ENCODE assay signal across 17 cellular contexts in the genomic region with DNA sequence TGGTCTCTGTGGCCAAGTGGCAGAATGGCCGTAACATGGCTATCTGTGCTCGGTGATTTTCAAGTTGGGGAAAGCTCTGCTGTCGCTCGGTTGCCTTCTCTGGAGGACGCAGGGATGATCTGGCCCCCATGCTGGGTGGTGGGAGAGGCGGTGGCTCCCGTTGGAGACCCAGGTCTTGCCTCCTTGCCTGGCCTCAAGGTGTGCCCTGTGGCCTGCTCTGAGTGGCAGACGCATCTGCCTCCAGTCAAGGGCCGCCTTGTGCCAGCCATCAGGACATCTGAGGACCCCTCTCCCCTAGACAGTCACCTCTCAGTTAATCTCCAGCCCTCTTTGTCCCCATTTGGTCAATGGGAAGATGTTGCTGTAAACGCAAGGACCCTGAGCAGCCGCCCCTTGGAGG.
DNase-seq lines count a peak whose midpoint lies in the region; ATAC-seq and TF ChIP-seq lines count a peak whose summit lies in the region.
"Had no signal": no experiment of that assay in that cellular context is flagged by ENCODE, and none has a peak within 500 bp of the region (broad histone marks: within the 10 kb centered on the region; RNA-seq: fewer than 3 reads in every experiment).

No MANE protein-coding gene starts in this region.

- no peaks in the 10 kb centered on the region for H3F3A ChIP-seq in GM23338 (replicated peaks; ENCODE audit: low read depth)

- peaks cover 34% of the 10 kb centered on the region for H3K4me1 Mint-ChIP-seq in GM23338
- peaks cover 16% of the 10 kb centered on the region for H3K4me1 Mint-ChIP-seq in activated T-helper 17 cell treated with anti-CD3 and anti-CD28 coated beads, Interleukin-2, amount 50 U/mL, for 72 hours
- H3K4me1 Mint-ChIP-seq in naive B cell = peaks cover 20 to 28% (median 27%) of the 10 kb centered on the region in 3 donors
- peaks cover 39% of the 10 kb centered on the region for H3K4me1 Mint-ChIP-seq in mesothelial cell of epicardium

- no peaks in the 10 kb centered on the region for H3K79me2 ChIP-seq in GM23338 (replicated peaks; ENCODE audit: insufficient read depth)
- H3K79me2 ChIP-seq in parathyroid adenoma = peaks cover 38% of the 10 kb centered on the region

- no peak overlapping the region for H3K4me3 Mint-ChIP-seq in GM23338
- no peak overlapping the region for H3K4me3 Mint-ChIP-seq in activated T-helper 17 cell treated with anti-CD3 and anti-CD28 coated beads, Interleukin-2, amount 50 U/mL, for 72 hours
- no peak overlapping the region for H3K4me3 Mint-ChIP-seq in naive B cell
- no peak overlapping the region for H3K4me3 Mint-ChIP-seq in mesothelial cell of epicardium
- H3K4me3 Mint-ChIP-seq: CD4-positive, CD25-positive, alpha-beta regulatory T cell had no signal

- TF ChIP-seq CTCF in GM23338 (conservative IDR thresholded peaks at IDR 0.05; ENCODE audit: low read depth in 2 of 2) (no peak), parathyroid adenoma (IDR thresholded peaks at IDR 0.05) (no peak), mesothelial cell of epicardium (IDR thresholded peaks at IDR 0.05; ENCODE audit: unreplicated experiment) (no peak)

- H4K20me1 ChIP-seq in GM23338 (replicated peaks; ENCODE audit: insufficient read depth) = no peaks in the 10 kb centered on the region

- H3K27me3 Mint-ChIP-seq in GM23338 (ENCODE audit: insufficient read depth, low read depth, poor library complexity) (peaks cover 3% of the 10 kb centered on the region), naive B cell (no peaks in the 10 kb centered on the region), mesothelial cell of epicardium (ENCODE audit: low read depth) (no peaks in the 10 kb centered on the region)
- no peaks in the 10 kb centered on the region for H3K27me3 Mint-ChIP-seq in activated T-helper 17 cell treated with anti-CD3 and anti-CD28 coated beads, Interleukin-2, amount 50 U/mL, for 72 hours
- H3K27me3 Mint-ChIP-seq: CD4-positive, CD25-positive, alpha-beta regulatory T cell had no signal

- H3K27ac Mint-ChIP-seq in GM23338 = 0 out of 2 replicates have a peak overlapping the region, but pooled peaks have one; percentile 23
- peak overlapping the region; percentile 87 for H3K27ac Mint-ChIP-seq in activated T-helper 17 cell treated with anti-CD3 and anti-CD28 coated beads, Interleukin-2, amount 50 U/mL, for 72 hours
- H3K27ac Mint-ChIP-seq in naive B cell = peak overlapping the region in 5 of 6 donors; percentile 20 to 73 (median 47)
- H3K27ac Mint-ChIP-seq in mesothelial cell of epicardium = no peak overlapping the region

- H3K9ac ChIP-seq in parathyroid adenoma = no peak overlapping the region

- H2AFZ ChIP-seq in GM23338 (no peak overlapping the region), parathyroid adenoma (no peak overlapping the region)

- H3K36me3 ChIP-seq in GM23338 (ENCODE audit: insufficient read depth) = no peaks in the 10 kb centered on the region
- no peaks in the 10 kb centered on the region for H3K36me3 ChIP-seq in parathyroid adenoma (ENCODE audit: control insufficient read depth, insufficient read depth, low read length)
- H3K36me3 ChIP-seq: BE2C, Peyer's patch, SJSA1 had no signal

- H3K36me3 Mint-ChIP-seq in GM23338 (ENCODE audit: low read depth) (no peaks in the 10 kb centered on the region), naive B cell (peaks cover 0 to 3% of the 10 kb centered on the region in 2 donors), mesothelial cell of epicardium (no peaks in the 10 kb centered on the region)
- no peaks in the 10 kb centered on the region for H3K36me3 Mint-ChIP-seq in activated T-helper 17 cell treated with anti-CD3 and anti-CD28 coated beads, Interleukin-2, amount 50 U/mL, for 72 hours (ENCODE audit: low read depth)
- H3K36me3 Mint-ChIP-seq: CD4-positive, CD25-positive, alpha-beta regulatory T cell had no signal

- H3K4me3 ChIP-seq in GM23338 (no peak overlapping the region), parathyroid adenoma (ENCODE audit: low read depth, low read length) (no peak overlapping the region)
- H3K4me3 ChIP-seq: A549, Peyer's patch, SJSA1 had no signal

- no peaks in the 10 kb centered on the region for H3K9me3 ChIP-seq in parathyroid adenoma (ENCODE audit: control insufficient read depth, low read length)
- H3K9me3 ChIP-seq: A549, BE2C, Peyer's patch, SJSA1 had no signal

- H3K4me2 ChIP-seq in GM23338 (no peak overlapping the region), parathyroid adenoma (ENCODE audit: low read length) (no peak overlapping the region)
- H3K4me2 ChIP-seq: A549 had no signal

- H3K9me2 ChIP-seq in GM23338 (ENCODE audit: insufficient read depth) = no peaks in the 10 kb centered on the region

- H3K4me1 ChIP-seq in GM23338 (ENCODE audit: insufficient read depth) = peaks cover 15% of the 10 kb centered on the region
- peaks cover 34% of the 10 kb centered on the region for H3K4me1 ChIP-seq in parathyroid adenoma

- H3K9me3 Mint-ChIP-seq in GM23338 (no peaks in the 10 kb centered on the region; the same call in 2 of the 3 replicates), naive B cell (no peaks in the 10 kb centered on the region), mesothelial cell of epicardium (no peaks in the 10 kb centered on the region)
- H3K9me3 Mint-ChIP-seq in activated T-helper 17 cell treated with anti-CD3 and anti-CD28 coated beads, Interleukin-2, amount 50 U/mL, for 72 hours = no peaks in the 10 kb centered on the region
- H3K9me3 Mint-ChIP-seq: CD4-positive, CD25-positive, alpha-beta regulatory T cell had no signal

- ATAC-seq in GM23338 (no peak), naive B cell (ENCODE audit: low read depth in 2 of 2) (no peak), HG02759 (IDR thresholded peaks at IDR 0.05; ENCODE audit: unreplicated experiment) (no peak)
- ATAC-seq in activated T-helper 17 cell treated with anti-CD3 and anti-CD28 coated beads, Interleukin-2, amount 50 U/mL, for 72 hours (replicated peaks) = no peak
- ATAC-seq: A549, HCT116 had no signal

- DNase-seq in GM23338 (ENCODE audit: low spot score) (no peak), naive B cell (no peak), occipital lobe (lab: John Stamatoyannopoulos, UW) (no peak), AML-193 (lab: John Stamatoyannopoulos, UW) (no peak), mesothelial cell of epicardium (ENCODE audit: low spot score in 2 of 2, unreplicated experiment in 2 of 2) (no peak)
- DNase-seq: BE2C; CD4-positive, CD25-positive, alpha-beta regulatory T cell; DMS153; GOT3; Kasumi-1; Peyer's patch had no signal

- no peaks in the 10 kb centered on the region for H3K27me3 ChIP-seq in GM23338 (ENCODE audit: insufficient read depth)
- H3K27me3 ChIP-seq in parathyroid adenoma (ENCODE audit: control insufficient read depth, insufficient read depth, low read length) = no peaks in the 10 kb centered on the region
- H3K27me3 ChIP-seq: BE2C, Peyer's patch, SJSA1 had no signal

- H3K27ac ChIP-seq in GM23338 (ENCODE audit: low read depth) (no peak overlapping the region), parathyroid adenoma (peak overlapping the region; percentile 92)
- H3K27ac ChIP-seq: A549, Peyer's patch, SJSA1 had no signal

TF ChIP-seq in GM23338, 12 proteins besides CTCF, POLR2A, EP300 and RAD21 (continues in another document):
- TF ChIP-seq CREB1 (CRISPR knock-in tag; IDR thresholded peaks at IDR 0.05; ENCODE audit: low read depth) (no peak), STAT1 (IDR thresholded peaks at IDR 0.05; ENCODE audit: unreplicated experiment) (no peak)
